Comparison of ENCODE assay signal across 8 cellular contexts in genomic region chr9:132235894-132236661, GRCh38.
DNase-seq lines count a peak whose midpoint lies in the region; ATAC-seq and TF ChIP-seq lines count a peak whose summit lies in the region.

No MANE protein-coding gene starts in this region.

- H3K4me3 Mint-ChIP-seq in activated B cell treated with CpG ODN at 0.5 μM for 24 hours, result no peak overlapping the region

- H3K9me3 Mint-ChIP-seq in activated B cell treated with CpG ODN at 0.5 μM for 24 hours, result no peaks in the 10 kb centered on the region

- no peak overlapping the region for H3K27ac Mint-ChIP-seq in activated B cell treated with CpG ODN at 0.5 μM for 24 hours

- DNase-seq in activated gamma-delta T cell treated with Interleukin-2 at 50 U/mL for 16 hours (peak; percentile 80), activated gamma-delta T cell (lab: John Stamatoyannopoulos, UW) (no peak), NCI-H2171 treated with DMSO at 0.1 percent for 48 hours (lab: John Stamatoyannopoulos, UW) (peak; percentile 96), activated B cell treated with CpG ODN at 0.5 μM for 24 hours (peak; percentile 71), kidney glomerular epithelial cell (lab: John Stamatoyannopoulos, UW) (peak; percentile 55)
- peak; percentile 67 for DNase-seq in central memory CD4-positive, alpha-beta T cell
- DNase-seq in stimulated activated CD4-positive, alpha-beta T cell treated with anti-CD3 and anti-CD28 coated beads, Interleukin-4, amount 100 ng/mL, for 24 hours, result peak; percentile 83

- POLR2A ChIA-PET in activated B cell treated with CpG ODN at 0.5 μM for 24 hours (lab: Charles Lee), result interaction anchor here (1.1 kb wide), 1 partner anchor 17 kb away, joined by 3 read pairs; no protein-coding TSS in a partner anchor

- no peaks in the 10 kb centered on the region for H3K36me3 Mint-ChIP-seq in activated B cell treated with CpG ODN at 0.5 μM for 24 hours (ENCODE audit: low read depth)

- intact Hi-C loops in activated B cell treated with CpG ODN at 0.5 μM for 24 hours (cut with micrococcal nuclease), result loop anchor here (1.0 to 10.0 kb wide), 4 partner anchors 16 to 881 kb away; no protein-coding TSS in a partner anchor

- peaks cover 3% of the 10 kb centered on the region for H3K4me1 Mint-ChIP-seq in activated B cell treated with CpG ODN at 0.5 μM for 24 hours

- ATAC-seq in activated B cell treated with CpG ODN at 0.5 μM for 24 hours (ENCODE audit: low read depth), result no peak
- ATAC-seq in HG03175 (IDR thresholded peaks at IDR 0.05; ENCODE audit: unreplicated experiment), result no peak

- CTCF ChIA-PET in activated B cell treated with CpG ODN at 0.5 μM for 24 hours (lab: Charles Lee), result interaction anchor here (0.7 to 3.5 kb wide), 19 partner anchors 9 to 478 kb away, joined by 3 to 39 read pairs (median 5); no protein-coding TSS in a partner anchor

- TF ChIP-seq CTCF in activated B cell treated with CpG ODN at 0.5 μM for 24 hours (IDR thresholded peaks at IDR 0.05), result peak; percentile 96

- H3K27me3 Mint-ChIP-seq in activated B cell treated with CpG ODN at 0.5 μM for 24 hours, result no peaks in the 10 kb centered on the region
